In genomic region chr9:138064547-138064946, GRCh38 we compare ENCODE assay signal across 23 cellular contexts.
"Had no signal": no experiment of that assay in that cellular context is flagged by ENCODE, and none has a peak within 500 bp of the region (broad histone marks: within the 10 kb centered on the region; RNA-seq: fewer than 3 reads in every experiment).

No MANE protein-coding gene starts in this region.

- H3K4me1 ChIP-seq: Peyer's patch had no signal

- H3K27me3 ChIP-seq: MG63, Peyer's patch had no signal

- DNase-seq: activated CD4-positive, alpha-beta T cell treated with anti-CD3 and anti-CD28 coated beads for 1 hour; activated CD4-positive, alpha-beta T cell treated with anti-CD3 and anti-CD28 coated beads, Interleukin-2, amount 10 ng/mL, durations not matched to agents 24 days and 14 days; activated CD4-positive, alpha-beta T cell treated with anti-CD3 and anti-CD28 coated beads, Interleukin-2, amount 50 U/mL, for 48 hours; activated CD8-positive, alpha-beta memory T cell treated with anti-CD3 and anti-CD28 coated beads, Interleukin-2, amount 10 ng/mL, durations not matched to agents 7 days and 5 days; activated gamma-delta T cell; activated naive CD4-positive, alpha-beta T cell treated with anti-CD3 and anti-CD28 coated beads for 36 hours; activated T-cell treated with anti-CD3 and anti-CD28 coated beads, Interleukin-2, amount 50 U/mL, for 24 hours; amygdala; MG63; MV-4-11; NCI-H1092 treated with DMSO at 0.1 percent for 48 hours; NCI-H1417 treated with DMSO at 0.1 percent for 48 hours; NCI-H1694; NCI-H2029 treated with DMSO at 0.1 percent for 48 hours; NCI-H524; SHP77 treated with DMSO at 0.1 percent for 48 hours had no signal

- H3K27ac Mint-ChIP-seq: activated B cell treated with CpG ODN at 0.5 μM for 24 hours; activated CD4-positive, alpha-beta T cell treated with anti-CD3 and anti-CD28 coated beads, Interleukin-2, amount 10 ng/mL, durations not matched to agents 24 days and 14 days; activated CD8-positive, alpha-beta memory T cell treated with anti-CD3 and anti-CD28 coated beads, Interleukin-2, amount 10 ng/mL, durations not matched to agents 7 days and 5 days; activated naive CD4-positive, alpha-beta T cell treated with anti-CD3 and anti-CD28 coated beads for 36 hours; activated naive CD8-positive, alpha-beta T cell; activated T-cell treated with anti-CD3 and anti-CD28 coated beads, Interleukin-2, amount 50 U/mL, for 24 hours; activated T-helper 1 cell treated with anti-CD3 and anti-CD28 coated beads, Interleukin-12 subunit alpha, Interleukin-12 subunit beta, Interleukin-2, Interleukin-4 antibody, amounts not matched to agents 30 ng/mL and 10 ng/mL and 1 ng/mL, durations not matched to agents 14 hours and 24 hours and 36 hours; brain; T-helper 1 cell treated with Interleukin-12 subunit alpha and Interleukin-12 subunit beta and Interleukin-4 antibody, amounts not matched to agents 30 μg/mL and 1 μg/mL, for 36 hours had no signal

- ATAC-seq: activated CD8-positive, alpha-beta memory T cell treated with anti-CD3 and anti-CD28 coated beads, Interleukin-2, amount 10 ng/mL, durations not matched to agents 7 days and 5 days had no signal

- H3K27ac ChIP-seq: Peyer's patch, RWPE1 had no signal

- H3K4me3 Mint-ChIP-seq: activated B cell treated with CpG ODN at 0.5 μM for 24 hours; activated CD4-positive, alpha-beta T cell treated with anti-CD3 and anti-CD28 coated beads, Interleukin-2, amount 10 ng/mL, durations not matched to agents 24 days and 14 days; activated CD8-positive, alpha-beta memory T cell treated with anti-CD3 and anti-CD28 coated beads, Interleukin-2, amount 10 ng/mL, durations not matched to agents 7 days and 5 days; activated naive CD4-positive, alpha-beta T cell treated with anti-CD3 and anti-CD28 coated beads for 36 hours; activated naive CD8-positive, alpha-beta T cell; activated T-cell treated with anti-CD3 and anti-CD28 coated beads, Interleukin-2, amount 50 U/mL, for 24 hours; activated T-helper 1 cell treated with anti-CD3 and anti-CD28 coated beads, Interleukin-12 subunit alpha, Interleukin-12 subunit beta, Interleukin-2, Interleukin-4 antibody, amounts not matched to agents 30 ng/mL and 10 ng/mL and 1 ng/mL, durations not matched to agents 14 hours and 24 hours and 36 hours; brain; T-helper 1 cell treated with Interleukin-12 subunit alpha and Interleukin-12 subunit beta and Interleukin-4 antibody, amounts not matched to agents 30 μg/mL and 1 μg/mL, for 36 hours had no signal

- H3K27me3 Mint-ChIP-seq: brain had no signal

- H3K9me3 ChIP-seq: MG63, Peyer's patch had no signal

- H3K9me3 Mint-ChIP-seq: activated B cell treated with CpG ODN at 0.5 μM for 24 hours; activated CD4-positive, alpha-beta T cell treated with anti-CD3 and anti-CD28 coated beads, Interleukin-2, amount 10 ng/mL, durations not matched to agents 24 days and 14 days; activated naive CD4-positive, alpha-beta T cell treated with anti-CD3 and anti-CD28 coated beads for 36 hours; activated T-cell treated with anti-CD3 and anti-CD28 coated beads, Interleukin-2, amount 50 U/mL, for 24 hours; activated T-helper 1 cell treated with anti-CD3 and anti-CD28 coated beads, Interleukin-12 subunit alpha, Interleukin-12 subunit beta, Interleukin-2, Interleukin-4 antibody, amounts not matched to agents 30 ng/mL and 10 ng/mL and 1 ng/mL, durations not matched to agents 14 hours and 24 hours and 36 hours; brain; T-helper 1 cell treated with Interleukin-12 subunit alpha and Interleukin-12 subunit beta and Interleukin-4 antibody, amounts not matched to agents 30 μg/mL and 1 μg/mL, for 36 hours had no signal

- H3K4me3 ChIP-seq: MG63, Peyer's patch had no signal

- H3K36me3 Mint-ChIP-seq: activated CD8-positive, alpha-beta memory T cell treated with anti-CD3 and anti-CD28 coated beads, Interleukin-2, amount 10 ng/mL, durations not matched to agents 7 days and 5 days; activated naive CD8-positive, alpha-beta T cell had no signal

- H3K4me1 Mint-ChIP-seq: activated B cell treated with CpG ODN at 0.5 μM for 24 hours; activated CD4-positive, alpha-beta T cell treated with anti-CD3 and anti-CD28 coated beads, Interleukin-2, amount 10 ng/mL, durations not matched to agents 24 days and 14 days; activated CD8-positive, alpha-beta memory T cell treated with anti-CD3 and anti-CD28 coated beads, Interleukin-2, amount 10 ng/mL, durations not matched to agents 7 days and 5 days had no signal

- H3K36me3 ChIP-seq: MG63, Peyer's patch had no signal
